ENCODE assay signal across 1 cellular context in the genomic region with DNA sequence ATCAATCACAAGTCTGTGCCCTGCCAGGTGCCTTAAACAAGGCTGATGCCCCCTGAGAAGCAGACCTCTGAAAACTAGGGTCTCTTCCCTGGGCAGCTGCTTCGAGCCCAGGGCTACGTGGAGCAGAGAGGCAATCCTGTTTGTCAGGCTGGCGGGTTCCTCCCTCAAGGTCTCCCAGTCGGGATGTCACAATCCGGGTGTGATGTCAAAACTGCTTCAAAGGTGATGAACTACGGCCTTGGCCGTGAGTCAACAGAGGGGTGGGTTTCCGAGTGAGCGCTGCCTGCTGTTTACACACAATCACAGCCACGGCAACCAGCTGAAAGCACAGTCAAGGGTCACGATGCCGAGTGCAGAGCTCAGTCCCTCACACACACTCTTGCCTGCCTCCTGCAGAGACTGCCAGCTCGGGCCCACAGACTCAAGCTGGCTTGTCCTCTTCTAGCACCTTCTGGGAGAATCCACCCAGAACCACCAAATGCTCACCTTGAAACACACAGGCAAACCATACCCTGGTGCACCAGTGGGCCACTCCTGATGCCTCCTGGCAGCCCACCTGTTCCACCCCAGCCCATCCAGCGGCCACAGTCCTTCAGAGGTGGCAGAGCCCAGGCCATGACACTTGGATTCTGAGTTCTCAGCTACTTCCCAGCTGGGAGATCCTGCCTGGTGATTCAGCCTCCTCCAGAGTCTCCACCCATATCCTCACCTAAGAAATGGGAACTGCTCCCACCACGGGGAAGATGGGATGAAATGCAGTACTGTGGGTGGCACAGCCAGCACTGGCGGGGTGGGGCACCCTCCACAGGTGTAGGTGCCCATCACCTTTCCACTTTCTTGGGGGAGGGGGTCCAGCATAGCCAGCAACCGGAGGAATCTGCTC.
TF ChIP-seq lines count a peak whose summit lies in the region.

No MANE protein-coding gene starts in this region.

TF ChIP-seq in HepG2, 621 proteins besides CTCF, POLR2A, EP300 and RAD21 (continued from another document and continues in another):
- TF ChIP-seq HIVEP1 (CRISPR knock-in tag; IDR thresholded peaks at IDR 0.05) (peak; percentile 100), KDM6A (CRISPR knock-in tag; IDR thresholded peaks at IDR 0.05; ENCODE audit: low read depth) (peak; percentile 98), ZNF431 (CRISPR knock-in tag; IDR thresholded peaks at IDR 0.05; ENCODE audit: borderline replicate concordance, low read depth) (peak; percentile 94), SNAI1 (CRISPR knock-in tag; IDR thresholded peaks at IDR 0.05; ENCODE audit: borderline replicate concordance) (no peak), HMG20B (CRISPR knock-in tag; conservative IDR thresholded peaks at IDR 0.05) (peak; percentile 100), IKZF1 (IDR thresholded peaks at IDR 0.05) (no peak), ZNF33B (CRISPR knock-in tag; IDR thresholded peaks at IDR 0.05) (peak; percentile 25; the same call in 1 of the 2 replicates), ZNF543 (CRISPR knock-in tag; IDR thresholded peaks at IDR 0.05) (peak; percentile 93), ZFP41 (CRISPR knock-in tag; IDR thresholded peaks at IDR 0.05; ENCODE audit: borderline replicate concordance) (peak; percentile 28; the same call in 1 of the 2 replicates), ZNF570 (CRISPR knock-in tag; IDR thresholded peaks at IDR 0.05; ENCODE audit: borderline replicate concordance) (no peak), ZBTB7A (CRISPR knock-in tag; IDR thresholded peaks at IDR 0.05) (peak; percentile 99), ZNF530 (CRISPR knock-in tag; IDR thresholded peaks at IDR 0.05; ENCODE audit: low read depth) (no peak), ZC3H4 (CRISPR knock-in tag; IDR thresholded peaks at IDR 0.05; ENCODE audit: borderline replicate concordance) (no peak), RBM22 (optimal IDR thresholded peaks at IDR 0.05; ENCODE audit: low read length) (no peak), ZNF670 (CRISPR knock-in tag; IDR thresholded peaks at IDR 0.05; ENCODE audit: borderline replicate concordance) (peak; percentile 99), SMYD3 (CRISPR knock-in tag; IDR thresholded peaks at IDR 0.05) (no peak)
- TF ChIP-seq, protein P1, sequence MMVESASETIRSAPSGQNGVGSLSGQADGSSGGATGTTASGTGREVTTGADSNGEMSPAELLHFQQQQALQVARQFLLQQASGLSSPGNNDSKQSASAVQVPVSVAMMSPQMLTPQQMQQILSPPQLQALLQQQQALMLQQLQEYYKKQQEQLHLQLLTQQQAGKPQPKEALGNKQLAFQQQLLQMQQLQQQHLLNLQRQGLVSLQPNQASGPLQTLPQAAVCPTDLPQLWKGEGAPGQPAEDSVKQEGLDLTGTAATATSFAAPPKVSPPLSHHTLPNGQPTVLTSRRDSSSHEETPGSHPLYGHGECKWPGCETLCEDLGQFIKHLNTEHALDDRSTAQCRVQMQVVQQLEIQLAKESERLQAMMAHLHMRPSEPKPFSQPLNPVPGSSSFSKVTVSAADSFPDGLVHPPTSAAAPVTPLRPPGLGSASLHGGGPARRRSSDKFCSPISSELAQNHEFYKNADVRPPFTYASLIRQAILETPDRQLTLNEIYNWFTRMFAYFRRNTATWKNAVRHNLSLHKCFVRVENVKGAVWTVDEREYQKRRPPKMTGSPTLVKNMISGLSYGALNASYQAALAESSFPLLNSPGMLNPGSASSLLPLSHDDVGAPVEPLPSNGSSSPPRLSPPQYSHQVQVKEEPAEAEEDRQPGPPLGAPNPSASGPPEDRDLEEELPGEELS (CRISPR knock-in tag; IDR thresholded peaks at IDR 0.05), result peak; percentile 100
- TF ChIP-seq, protein P2, sequence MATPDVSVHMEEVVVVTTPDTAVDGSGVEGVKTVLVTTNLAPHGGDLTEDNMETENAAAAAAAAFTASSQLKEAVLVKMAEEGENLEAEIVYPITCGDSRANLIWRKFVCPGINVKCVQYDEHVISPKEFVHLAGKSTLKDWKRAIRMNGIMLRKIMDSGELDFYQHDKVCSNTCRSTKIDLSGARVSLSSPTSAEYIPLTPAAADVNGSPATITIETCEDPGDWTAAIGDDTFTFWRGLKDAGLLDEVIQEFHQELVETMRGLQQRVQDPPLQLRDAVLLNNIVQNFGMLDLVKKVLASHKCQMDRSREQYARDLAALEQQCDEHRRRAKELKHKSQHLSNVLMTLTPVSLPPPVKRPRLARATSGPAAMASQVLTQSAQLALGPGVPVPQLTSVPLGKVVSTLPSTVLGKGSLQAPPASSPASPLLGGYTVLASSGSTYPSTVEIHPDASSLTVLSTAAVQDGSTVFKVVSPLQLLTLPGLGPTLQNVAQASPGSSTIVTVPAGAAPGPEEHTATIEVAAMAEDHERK (CRISPR knock-in tag; IDR thresholded peaks at IDR 0.05; ENCODE audit: low read depth), result peak; percentile 51; the same call in 1 of the 2 replicates
- TF ChIP-seq, protein P3, sequence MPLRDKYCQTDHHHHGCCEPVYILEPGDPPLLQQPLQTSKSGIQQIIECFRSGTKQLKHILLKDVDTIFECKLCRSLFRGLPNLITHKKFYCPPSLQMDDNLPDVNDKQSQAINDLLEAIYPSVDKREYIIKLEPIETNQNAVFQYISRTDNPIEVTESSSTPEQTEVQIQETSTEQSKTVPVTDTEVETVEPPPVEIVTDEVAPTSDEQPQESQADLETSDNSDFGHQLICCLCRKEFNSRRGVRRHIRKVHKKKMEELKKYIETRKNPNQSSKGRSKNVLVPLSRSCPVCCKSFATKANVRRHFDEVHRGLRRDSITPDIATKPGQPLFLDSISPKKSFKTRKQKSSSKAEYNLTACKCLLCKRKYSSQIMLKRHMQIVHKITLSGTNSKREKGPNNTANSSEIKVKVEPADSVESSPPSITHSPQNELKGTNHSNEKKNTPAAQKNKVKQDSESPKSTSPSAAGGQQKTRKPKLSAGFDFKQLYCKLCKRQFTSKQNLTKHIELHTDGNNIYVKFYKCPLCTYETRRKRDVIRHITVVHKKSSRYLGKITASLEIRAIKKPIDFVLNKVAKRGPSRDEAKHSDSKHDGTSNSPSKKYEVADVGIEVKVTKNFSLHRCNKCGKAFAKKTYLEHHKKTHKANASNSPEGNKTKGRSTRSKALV (CRISPR knock-in tag; IDR thresholded peaks at IDR 0.05), result peak; percentile 75
- TF ChIP-seq, protein P4, sequence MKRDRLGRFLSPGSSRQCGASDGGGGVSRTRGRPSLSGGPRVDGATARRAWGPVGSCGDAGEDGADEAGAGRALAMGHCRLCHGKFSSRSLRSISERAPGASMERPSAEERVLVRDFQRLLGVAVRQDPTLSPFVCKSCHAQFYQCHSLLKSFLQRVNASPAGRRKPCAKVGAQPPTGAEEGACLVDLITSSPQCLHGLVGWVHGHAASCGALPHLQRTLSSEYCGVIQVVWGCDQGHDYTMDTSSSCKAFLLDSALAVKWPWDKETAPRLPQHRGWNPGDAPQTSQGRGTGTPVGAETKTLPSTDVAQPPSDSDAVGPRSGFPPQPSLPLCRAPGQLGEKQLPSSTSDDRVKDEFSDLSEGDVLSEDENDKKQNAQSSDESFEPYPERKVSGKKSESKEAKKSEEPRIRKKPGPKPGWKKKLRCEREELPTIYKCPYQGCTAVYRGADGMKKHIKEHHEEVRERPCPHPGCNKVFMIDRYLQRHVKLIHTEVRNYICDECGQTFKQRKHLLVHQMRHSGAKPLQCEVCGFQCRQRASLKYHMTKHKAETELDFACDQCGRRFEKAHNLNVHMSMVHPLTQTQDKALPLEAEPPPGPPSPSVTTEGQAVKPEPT (CRISPR knock-in tag; IDR thresholded peaks at IDR 0.05; ENCODE audit: low read depth), result peak; percentile 68; the same call in 1 of the 2 replicates
- TF ChIP-seq, protein P5, sequence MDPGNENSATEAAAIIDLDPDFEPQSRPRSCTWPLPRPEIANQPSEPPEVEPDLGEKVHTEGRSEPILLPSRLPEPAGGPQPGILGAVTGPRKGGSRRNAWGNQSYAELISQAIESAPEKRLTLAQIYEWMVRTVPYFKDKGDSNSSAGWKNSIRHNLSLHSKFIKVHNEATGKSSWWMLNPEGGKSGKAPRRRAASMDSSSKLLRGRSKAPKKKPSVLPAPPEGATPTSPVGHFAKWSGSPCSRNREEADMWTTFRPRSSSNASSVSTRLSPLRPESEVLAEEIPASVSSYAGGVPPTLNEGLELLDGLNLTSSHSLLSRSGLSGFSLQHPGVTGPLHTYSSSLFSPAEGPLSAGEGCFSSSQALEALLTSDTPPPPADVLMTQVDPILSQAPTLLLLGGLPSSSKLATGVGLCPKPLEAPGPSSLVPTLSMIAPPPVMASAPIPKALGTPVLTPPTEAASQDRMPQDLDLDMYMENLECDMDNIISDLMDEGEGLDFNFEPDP (CRISPR knock-in tag; conservative IDR thresholded peaks at IDR 0.05), result no peak
- TF ChIP-seq, protein P6, sequence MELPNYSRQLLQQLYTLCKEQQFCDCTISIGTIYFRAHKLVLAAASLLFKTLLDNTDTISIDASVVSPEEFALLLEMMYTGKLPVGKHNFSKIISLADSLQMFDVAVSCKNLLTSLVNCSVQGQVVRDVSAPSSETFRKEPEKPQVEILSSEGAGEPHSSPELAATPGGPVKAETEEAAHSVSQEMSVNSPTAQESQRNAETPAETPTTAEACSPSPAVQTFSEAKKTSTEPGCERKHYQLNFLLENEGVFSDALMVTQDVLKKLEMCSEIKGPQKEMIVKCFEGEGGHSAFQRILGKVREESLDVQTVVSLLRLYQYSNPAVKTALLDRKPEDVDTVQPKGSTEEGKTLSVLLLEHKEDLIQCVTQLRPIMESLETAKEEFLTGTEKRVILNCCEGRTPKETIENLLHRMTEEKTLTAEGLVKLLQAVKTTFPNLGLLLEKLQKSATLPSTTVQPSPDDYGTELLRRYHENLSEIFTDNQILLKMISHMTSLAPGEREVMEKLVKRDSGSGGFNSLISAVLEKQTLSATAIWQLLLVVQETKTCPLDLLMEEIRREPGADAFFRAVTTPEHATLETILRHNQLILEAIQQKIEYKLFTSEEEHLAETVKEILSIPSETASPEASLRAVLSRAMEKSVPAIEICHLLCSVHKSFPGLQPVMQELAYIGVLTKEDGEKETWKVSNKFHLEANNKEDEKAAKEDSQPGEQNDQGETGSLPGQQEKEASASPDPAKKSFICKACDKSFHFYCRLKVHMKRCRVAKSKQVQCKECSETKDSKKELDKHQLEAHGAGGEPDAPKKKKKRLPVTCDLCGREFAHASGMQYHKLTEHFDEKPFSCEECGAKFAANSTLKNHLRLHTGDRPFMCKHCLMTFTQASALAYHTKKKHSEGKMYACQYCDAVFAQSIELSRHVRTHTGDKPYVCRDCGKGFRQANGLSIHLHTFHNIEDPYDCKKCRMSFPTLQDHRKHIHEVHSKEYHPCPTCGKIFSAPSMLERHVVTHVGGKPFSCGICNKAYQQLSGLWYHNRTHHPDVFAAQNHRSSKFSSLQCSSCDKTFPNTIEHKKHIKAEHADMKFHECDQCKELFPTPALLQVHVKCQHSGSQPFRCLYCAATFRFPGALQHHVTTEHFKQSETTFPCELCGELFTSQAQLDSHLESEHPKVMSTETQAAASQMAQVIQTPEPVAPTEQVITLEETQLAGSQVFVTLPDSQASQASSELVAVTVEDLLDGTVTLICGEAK (IDR thresholded peaks at IDR 0.05), result no peak
- TF ChIP-seq, protein P6 (CRISPR knock-in tag; IDR thresholded peaks at IDR 0.05), result peak; percentile 86; the same call in 1 of the 2 replicates
- TF ChIP-seq, protein P7, sequence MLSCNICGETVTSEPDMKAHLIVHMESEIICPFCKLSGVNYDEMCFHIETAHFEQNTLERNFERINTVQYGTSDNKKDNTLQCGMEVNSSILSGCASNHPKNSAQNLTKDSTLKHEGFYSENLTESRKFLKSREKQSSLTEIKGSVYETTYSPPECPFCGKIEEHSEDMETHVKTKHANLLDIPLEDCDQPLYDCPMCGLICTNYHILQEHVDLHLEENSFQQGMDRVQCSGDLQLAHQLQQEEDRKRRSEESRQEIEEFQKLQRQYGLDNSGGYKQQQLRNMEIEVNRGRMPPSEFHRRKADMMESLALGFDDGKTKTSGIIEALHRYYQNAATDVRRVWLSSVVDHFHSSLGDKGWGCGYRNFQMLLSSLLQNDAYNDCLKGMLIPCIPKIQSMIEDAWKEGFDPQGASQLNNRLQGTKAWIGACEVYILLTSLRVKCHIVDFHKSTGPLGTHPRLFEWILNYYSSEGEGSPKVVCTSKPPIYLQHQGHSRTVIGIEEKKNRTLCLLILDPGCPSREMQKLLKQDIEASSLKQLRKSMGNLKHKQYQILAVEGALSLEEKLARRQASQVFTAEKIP (CRISPR knock-in tag; IDR thresholded peaks at IDR 0.05; ENCODE audit: borderline replicate concordance), result no peak
- TF ChIP-seq, protein P8, sequence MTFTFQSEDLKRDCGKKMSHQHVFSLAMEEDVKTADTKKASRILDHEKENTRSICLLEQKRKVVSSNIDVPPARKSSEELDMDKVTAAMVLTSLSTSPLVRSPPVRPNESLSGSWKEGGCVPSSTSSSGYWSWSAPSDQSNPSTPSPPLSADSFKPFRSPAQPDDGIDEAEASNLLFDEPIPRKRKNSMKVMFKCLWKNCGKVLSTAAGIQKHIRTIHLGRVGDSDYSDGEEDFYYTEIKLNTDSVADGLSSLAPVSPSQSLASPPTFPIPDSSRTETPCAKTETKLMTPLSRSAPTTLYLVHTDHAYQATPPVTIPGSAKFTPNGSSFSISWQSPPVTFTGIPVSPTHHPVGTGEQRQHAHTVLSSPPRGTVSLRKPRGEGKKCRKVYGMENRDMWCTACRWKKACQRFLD (CRISPR knock-in tag; IDR thresholded peaks at IDR 0.05; ENCODE audit: borderline replicate concordance), result 0 out of 2 replicates have a peak, but pooled peaks have one; percentile 30
- TF ChIP-seq, protein P9, sequence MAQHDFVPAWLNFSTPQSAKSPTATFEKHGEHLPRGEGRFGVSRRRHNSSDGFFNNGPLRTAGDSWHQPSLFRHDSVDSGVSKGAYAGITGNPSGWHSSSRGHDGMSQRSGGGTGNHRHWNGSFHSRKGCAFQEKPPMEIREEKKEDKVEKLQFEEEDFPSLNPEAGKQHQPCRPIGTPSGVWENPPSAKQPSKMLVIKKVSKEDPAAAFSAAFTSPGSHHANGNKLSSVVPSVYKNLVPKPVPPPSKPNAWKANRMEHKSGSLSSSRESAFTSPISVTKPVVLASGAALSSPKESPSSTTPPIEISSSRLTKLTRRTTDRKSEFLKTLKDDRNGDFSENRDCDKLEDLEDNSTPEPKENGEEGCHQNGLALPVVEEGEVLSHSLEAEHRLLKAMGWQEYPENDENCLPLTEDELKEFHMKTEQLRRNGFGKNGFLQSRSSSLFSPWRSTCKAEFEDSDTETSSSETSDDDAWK (CRISPR knock-in tag; IDR thresholded peaks at IDR 0.05), result no peak
